8 cellular contexts compared by ENCODE assay signal in genomic region chr7:66140924-66141323, GRCh38. TPM values are rescaled to one million over a fixed set of nuclear protein-coding genes. Genes with fewer than 3 reads are reported as not detected.
A peak's percentile ranks its signal among the peaks of the same experiment; 100 is the strongest.
DNase-seq lines count a peak whose midpoint lies in the region; ATAC-seq and TF ChIP-seq lines count a peak whose summit lies in the region.

No MANE protein-coding gene starts in this region.

- H3K27ac ChIP-seq in RWPE2 (ENCODE audit: poor library complexity, severe bottlenecking) = peak overlapping the region; percentile 3
- H3K27ac ChIP-seq in fibroblast of lung (ENCODE audit: insufficient read depth, low read length) = no peak overlapping the region
- H3K27ac ChIP-seq in CD8-positive, alpha-beta memory T cell (ENCODE audit: low read depth, low read length) = no peak overlapping the region

- H2AFZ ChIP-seq in fibroblast of lung (ENCODE audit: low read length) = no peak overlapping the region

- DNase-seq in H7 (peak; percentile 28), RWPE2 (ENCODE audit: low spot score) (no peak), fibroblast of lung (ENCODE audit: low read depth in 2 of 2) (peak; percentile 82 to 92), nephron progenitor cell (peak; percentile 32), SKM-1 treated with dmso at 0.1 percent for 144 hours (lab: John Stamatoyannopoulos, UW; ENCODE audit: unreplicated experiment) (no peak)
- DNase-seq in CD8-positive, alpha-beta memory T cell = no peak

- H3K4me2 ChIP-seq in fibroblast of lung (ENCODE audit: extremely low read depth, insufficient read depth, low read length) = no peak overlapping the region

- peaks cover 23% of the 10 kb centered on the region for H3K4me1 Mint-ChIP-seq in nephron progenitor cell
- H3K4me1 Mint-ChIP-seq in CD8-positive, alpha-beta memory T cell = peaks cover 7 to 15% (median 10%) of the 10 kb centered on the region in 3 donors

- POLR2A ChIA-PET in CD8-positive, alpha-beta memory T cell (lab: Charles Lee) = no interaction called here

- TF ChIP-seq CTCF in RWPE2 (IDR thresholded peaks at IDR 0.05; ENCODE audit: poor library complexity, severe bottlenecking) (peak; percentile 45), fibroblast of lung (conservative IDR thresholded peaks at IDR 0.05 in 1 of 2, IDR thresholded peaks at IDR 0.05 in 1 of 2; ENCODE audit: low read depth in 1 of 2, low read length in 2 of 2) (peak; percentile 68 to 85), nephron progenitor cell (IDR thresholded peaks at IDR 0.05) (peak; percentile 47)

- H3K27ac Mint-ChIP-seq in nephron progenitor cell = peak overlapping the region; percentile 68
- peak overlapping the region in 4 of 8 donors; percentile 7 to 51 (median 18) for H3K27ac Mint-ChIP-seq in CD8-positive, alpha-beta memory T cell

- peak; percentile 72 for ATAC-seq in RWPE2 (ENCODE audit: low read depth)
- ATAC-seq in HG03571 (IDR thresholded peaks at IDR 0.05; ENCODE audit: unreplicated experiment) = no peak
- ATAC-seq in GM21619 (IDR thresholded peaks at IDR 0.05; ENCODE audit: unreplicated experiment) = no peak

- H3K27me3 ChIP-seq in H7 (ENCODE audit: control insufficient read depth, insufficient read depth, low read length) (no peaks in the 10 kb centered on the region), RWPE2 (ENCODE audit: insufficient read depth, poor library complexity, severe bottlenecking) (no peaks in the 10 kb centered on the region), fibroblast of lung (ENCODE audit: control insufficient read depth, insufficient read depth, low read length) (no peaks in the 10 kb centered on the region)
- no peaks in the 10 kb centered on the region for H3K27me3 ChIP-seq in CD8-positive, alpha-beta memory T cell (ENCODE audit: insufficient read depth, low read length, poor library complexity, severe bottlenecking)

- CTCF ChIA-PET in CD8-positive, alpha-beta memory T cell (lab: Charles Lee) = no interaction called here

- H3K4me1 ChIP-seq in RWPE2 (ENCODE audit: insufficient read depth, poor library complexity, severe bottlenecking) (peaks cover 5% of the 10 kb centered on the region), fibroblast of lung (ENCODE audit: control insufficient read depth, extremely low read depth, insufficient read depth, low read length) (peaks cover 18% of the 10 kb centered on the region)
- no peaks in the 10 kb centered on the region for H3K4me1 ChIP-seq in CD8-positive, alpha-beta memory T cell (ENCODE audit: insufficient read depth, low read length)

- H3K9me3 ChIP-seq in RWPE2 (ENCODE audit: severe bottlenecking) (no peaks in the 10 kb centered on the region), fibroblast of lung (ENCODE audit: control insufficient read depth, insufficient read depth, low read depth, low read length) (no peaks in the 10 kb centered on the region)
- no peaks in the 10 kb centered on the region for H3K9me3 ChIP-seq in CD8-positive, alpha-beta memory T cell (ENCODE audit: low read length)

- peaks cover 3% of the 10 kb centered on the region for H3K27me3 Mint-ChIP-seq in nephron progenitor cell (ENCODE audit: low read depth, poor library complexity)
- H3K27me3 Mint-ChIP-seq in CD8-positive, alpha-beta memory T cell = no peaks in the 10 kb centered on the region

- H3K36me3 Mint-ChIP-seq in nephron progenitor cell (ENCODE audit: low read depth) = peaks cover 54% of the 10 kb centered on the region
- peaks cover 20 to 88% (median 28%) of the 10 kb centered on the region in 3 donors for H3K36me3 Mint-ChIP-seq in CD8-positive, alpha-beta memory T cell

- H3K4me3 Mint-ChIP-seq in nephron progenitor cell = no peak overlapping the region
- H3K4me3 Mint-ChIP-seq in CD8-positive, alpha-beta memory T cell = no peak overlapping the region

- no peaks in the 10 kb centered on the region for H3K9me3 Mint-ChIP-seq in nephron progenitor cell
- no peaks in the 10 kb centered on the region for H3K9me3 Mint-ChIP-seq in CD8-positive, alpha-beta memory T cell

- H3K4me3 ChIP-seq in H7 (ENCODE audit: insufficient read depth, low read depth, low read length) (no peak overlapping the region), RWPE2 (ENCODE audit: severe bottlenecking) (no peak overlapping the region), fibroblast of lung (replicated peaks in 1 of 4; ENCODE audit: control extremely low read depth in 1 of 4, insufficient read depth in 1 of 4, low read depth in 3 of 4, low read length in 4 of 4) (no peak overlapping the region)
- H3K4me3 ChIP-seq in CD8-positive, alpha-beta memory T cell (ENCODE audit: low read length) = no peak overlapping the region

- peaks cover 8% of the 10 kb centered on the region for H3K36me3 ChIP-seq in H7 (replicated peaks; ENCODE audit: control insufficient read depth, insufficient read depth, low read length)
- H3K36me3 ChIP-seq in RWPE2 (ENCODE audit: low read depth) = peaks cover 66% of the 10 kb centered on the region
- peaks cover 8% of the 10 kb centered on the region for H3K36me3 ChIP-seq in fibroblast of lung (ENCODE audit: control insufficient read depth, insufficient read depth, low read length)
- H3K36me3 ChIP-seq in CD8-positive, alpha-beta memory T cell (ENCODE audit: insufficient read depth, low read length) = peaks cover 41% of the 10 kb centered on the region

- no peaks in the 10 kb centered on the region for H4K20me1 ChIP-seq in fibroblast of lung (ENCODE audit: control insufficient read depth, extremely low read depth, insufficient read depth, low read length)

- no peak overlapping the region for H3K9ac ChIP-seq in fibroblast of lung (ENCODE audit: insufficient read depth, low read length)

- H3K79me2 ChIP-seq in fibroblast of lung (ENCODE audit: control insufficient read depth, insufficient read depth, low read length) = no peaks in the 10 kb centered on the region

RNA-seq across cellular contexts. Expression of gene CRCP, which starts 26.3 kb away (rescaled TPM):
- 25.8 and 30.5 TPM in 2 replicates for total RNA-seq in H7 (2014; rRNA removed; shearing (Covaris generic))
- total RNA-seq in fibroblast of lung = 27.7 and 38.3 TPM in 2 replicates
- 32.9 and 34.9 TPM in 2 replicates for polyA plus RNA-seq in fibroblast of lung
- polyA plus RNA-seq in fibroblast of lung (2012) = 18.5 and 32.3 TPM in 2 replicates
- 13.7 and 22.6 TPM in 2 replicates for polyA minus RNA-seq in fibroblast of lung (ENCODE audit: low replicate concordance)
- total RNA-seq in CD8-positive, alpha-beta memory T cell = 10 to 100 TPM; 34.1 to 35.4 TPM
- 33.7 TPM for polyA plus RNA-seq in CD8-positive, alpha-beta memory T cell

Comparison
In these comparisons a context has a peak if more than half of its experiments do, and no peak if none do; other contexts are left out.
1. DNase-seq: peak in H7 (single experiment), fibroblast of lung (2 of 2) and nephron progenitor cell (single experiment); none in RWPE2 (single experiment), CD8-positive, alpha-beta memory T cell (0 of 5) and SKM-1 treated with dmso at 0.1 percent for 144 hours (single experiment).
2. Peak in every context shown above with its lines, with median percentiles within 50 percentile points of each other: CTCF ChIP-seq.